Comparison of ENCODE assay signal across 16 cellular contexts in genomic region chr9:89154218-89154617, GRCh38. TPM values are rescaled to one million over a fixed set of nuclear protein-coding genes. Genes with fewer than 3 reads are reported as not detected.
A peak's percentile ranks its signal among the peaks of the same experiment; 100 is the strongest.
DNase-seq lines count a peak whose midpoint lies in the region; ATAC-seq, FAIRE-seq and TF ChIP-seq lines count a peak whose summit lies in the region.
"Had no signal": no experiment of that assay in that cellular context is flagged by ENCODE, and none has a peak within 500 bp of the region (broad histone marks: within the 10 kb centered on the region; RNA-seq: fewer than 3 reads in every experiment).

No MANE protein-coding gene starts in this region.

- peak; percentile 16 for DNase-seq in stimulated activated CD4-positive, alpha-beta T cell treated with anti-CD3 and anti-CD28 coated beads, Interleukin-2, amount 100 ng/mL, for 4 hours (ENCODE audit: low read depth)
- no peak for DNase-seq in stimulated activated CD4-positive, alpha-beta T cell treated with anti-CD3 and anti-CD28 coated beads, Interleukin-2, amount 100 ng/mL, for 24 hours
- no peak for DNase-seq in RWPE2 (ENCODE audit: low spot score)
- DNase-seq in endothelial cell of umbilical vein (ENCODE audit: low read depth, low spot score) = no peak
- DNase-seq in stimulated activated naive CD8-positive, alpha-beta T cell treated with anti-CD3 and anti-CD28 coated beads, Interleukin-15, amount 100 ng/mL, for 72 hours = no peak
- DNase-seq in anterior cingulate cortex (lab: John Stamatoyannopoulos, UW) = no peak
- DNase-seq in mucosa of gallbladder (ENCODE audit: low spot score) = no peak
- DNase-seq: activated B cell treated with CpG ODN at 0.5 μM for 24 hours, activated gamma-delta T cell treated with Interleukin-2 at 50 U/mL for 16 hours, NCI-H1930, NCI-H446, retina, SHP77 treated with DMSO at 0.1 percent for 48 hours, T-helper 17 cell had no signal

- H3K9ac ChIP-seq in endothelial cell of umbilical vein (replicated peaks; ENCODE audit: extremely low read depth, insufficient read depth, low read length) = peak overlapping the region; percentile 59

- peaks cover 22% of the 10 kb centered on the region for H3K4me1 Mint-ChIP-seq in stimulated activated naive CD8-positive, alpha-beta T cell treated with anti-CD3 and anti-CD28 coated beads, Interleukin-15, amount 100 ng/mL, for 72 hours
- H3K4me1 Mint-ChIP-seq: T-helper 17 cell had no signal

- peaks cover 65% of the 10 kb centered on the region for H3K27me3 Mint-ChIP-seq in stimulated activated naive CD8-positive, alpha-beta T cell treated with anti-CD3 and anti-CD28 coated beads, Interleukin-15, amount 100 ng/mL, for 72 hours

- H3K9me3 Mint-ChIP-seq in stimulated activated naive CD8-positive, alpha-beta T cell treated with anti-CD3 and anti-CD28 coated beads, Interleukin-15, amount 100 ng/mL, for 72 hours = no peaks in the 10 kb centered on the region

- CTCF ChIA-PET in endothelial cell of umbilical vein (lab: Charles Lee) = interaction anchor here (0.7 to 2.6 kb wide), 7 partner anchors 16 to 394 kb away, joined by 3 to 17 read pairs (median 4); partner anchors contain the start of gene SECISBP2

- no peak overlapping the region for H2AFZ ChIP-seq in endothelial cell of umbilical vein (ENCODE audit: low read depth, low read length)

- H3K9me1 ChIP-seq in endothelial cell of umbilical vein (replicated peaks; ENCODE audit: control insufficient read depth, extremely low read depth, insufficient read depth, low read length) = no peaks in the 10 kb centered on the region

- H3K4me2 ChIP-seq in endothelial cell of umbilical vein (ENCODE audit: insufficient read depth, low read length) = peak overlapping the region; percentile 77

- no peaks in the 10 kb centered on the region for H3K79me2 ChIP-seq in endothelial cell of umbilical vein (ENCODE audit: control insufficient read depth, insufficient read depth, low read length)

- peak overlapping the region; percentile 3 to 34 for H3K4me3 Mint-ChIP-seq in stimulated activated naive CD8-positive, alpha-beta T cell treated with anti-CD3 and anti-CD28 coated beads, Interleukin-15, amount 100 ng/mL, for 72 hours
- H3K4me3 Mint-ChIP-seq: activated B cell treated with CpG ODN at 0.5 μM for 24 hours had no signal

- no peak for TF ChIP-seq POLR2A in endothelial cell of umbilical vein (IDR thresholded peaks at IDR 0.05; ENCODE audit: low read depth, low read length)

- POLR2A ChIA-PET in endothelial cell of umbilical vein (lab: Charles Lee) = interaction anchor here (1.1 to 1.9 kb wide), 3 partner anchors 16 to 158 kb away, joined by 3 to 7 read pairs (median 6); no protein-coding TSS in a partner anchor

- H3K36me3 ChIP-seq in RWPE2 (ENCODE audit: low read depth) (no peaks in the 10 kb centered on the region), endothelial cell of umbilical vein (ENCODE audit: control insufficient read depth in 2 of 2, extremely low read depth in 1 of 2, insufficient read depth in 2 of 2, low read length in 2 of 2) (no peaks in the 10 kb centered on the region)

- H3K4me1 ChIP-seq in RWPE2 (ENCODE audit: insufficient read depth, poor library complexity, severe bottlenecking) (peaks cover 24% of the 10 kb centered on the region), endothelial cell of umbilical vein (ENCODE audit: control insufficient read depth, extremely low read depth, insufficient read depth, low read length) (peaks cover 24% of the 10 kb centered on the region)

- intact Hi-C loops in endothelial cell of umbilical vein (cut with micrococcal nuclease) = loop anchor here (1.0 to 10.0 kb wide), 4 partner anchors 26 to 1077 kb away; no protein-coding TSS in a partner anchor

- H4K20me1 ChIP-seq in endothelial cell of umbilical vein (replicated peaks; ENCODE audit: control insufficient read depth, extremely low read depth, insufficient read depth, low read length) = no peaks in the 10 kb centered on the region

- dilution Hi-C loops in endothelial cell of umbilical vein (cut with MboI; ENCODE audit: extremely low pct_ligation_motif_present, low sequenced_read_pairs) = no loop called here

- H3K27ac ChIP-seq in RWPE2 (ENCODE audit: poor library complexity, severe bottlenecking) (peak overlapping the region; percentile 94), endothelial cell of umbilical vein (ENCODE audit: insufficient read depth, low read depth, low read length) (peak overlapping the region; percentile 96)

- H3K27me3 ChIP-seq in RWPE2 (ENCODE audit: insufficient read depth, poor library complexity, severe bottlenecking) = no peaks in the 10 kb centered on the region
- H3K27me3 ChIP-seq in endothelial cell of umbilical vein (ENCODE audit: control insufficient read depth in 2 of 2, insufficient read depth in 2 of 2, low read length in 2 of 2) = no peaks in the 10 kb centered on the region

- no peak overlapping the region for H3K27ac Mint-ChIP-seq in stimulated activated naive CD8-positive, alpha-beta T cell treated with anti-CD3 and anti-CD28 coated beads, Interleukin-15, amount 100 ng/mL, for 72 hours
- H3K27ac Mint-ChIP-seq: activated B cell treated with CpG ODN at 0.5 μM for 24 hours, T-helper 17 cell had no signal

- no peak overlapping the region for H3K4me3 ChIP-seq in RWPE2 (ENCODE audit: severe bottlenecking)
- H3K4me3 ChIP-seq in endothelial cell of umbilical vein (replicated peaks in 1 of 3; ENCODE audit: insufficient read depth in 1 of 3, low read depth in 1 of 3, low read length in 3 of 3) = no peak overlapping the region
- H3K4me3 ChIP-seq: K562 had no signal

- ATAC-seq in RWPE2 (ENCODE audit: low read depth) (no peak), GM21576 (IDR thresholded peaks at IDR 0.05; ENCODE audit: unreplicated experiment) (no peak)
- peak; percentile 57 for ATAC-seq in stimulated activated naive CD8-positive, alpha-beta T cell treated with anti-CD3 and anti-CD28 coated beads, Interleukin-15, amount 100 ng/mL, for 72 hours
- ATAC-seq: K562 had no signal

- H3K9me3 ChIP-seq in RWPE2 (ENCODE audit: severe bottlenecking) = no peaks in the 10 kb centered on the region
- no peaks in the 10 kb centered on the region for H3K9me3 ChIP-seq in endothelial cell of umbilical vein (replicated peaks; ENCODE audit: control insufficient read depth, insufficient read depth, low read length)

- FAIRE-seq in endothelial cell of umbilical vein (lab: Jason Lieb, UNC) = no peak
- FAIRE-seq: K562 had no signal

- TSS peak; percentile 89 for BruUV-seq in endothelial cell of umbilical vein (replicated peaks; lab: Mats Ljungman, UMichigan)

- no peak for TF ChIP-seq CTCF in RWPE2 (IDR thresholded peaks at IDR 0.05; ENCODE audit: poor library complexity, severe bottlenecking)
- no peak for TF ChIP-seq CTCF in endothelial cell of umbilical vein (IDR thresholded peaks at IDR 0.05; ENCODE audit: extremely low read depth in 1 of 2, insufficient read depth in 1 of 2, low read depth in 1 of 2, low read length in 2 of 2)

TF ChIP-seq in endothelial cell of umbilical vein, 7 proteins besides CTCF, POLR2A, EP300 and RAD21:
- TF ChIP-seq MYC (IDR thresholded peaks at IDR 0.05; ENCODE audit: low read depth, low read length) (no peak), JUN (IDR thresholded peaks at IDR 0.05; ENCODE audit: borderline replicate concordance, insufficient read depth, insufficient read length, low read depth) (no peak), FOS (IDR thresholded peaks at IDR 0.05; ENCODE audit: borderline replicate concordance, insufficient read depth, low read length) (no peak)

RNA-seq across cellular contexts. Expression of gene SHC3, which starts 24.4 kb away (rescaled TPM):
- total RNA-seq in endothelial cell of umbilical vein (0.16 and 2.0 TPM in 2 replicates), mucosa of gallbladder (1.7 TPM)
- 1.0 and 1.1 TPM in 2 replicates for polyA plus RNA-seq in endothelial cell of umbilical vein
- 1.0 and 1.3 TPM in 2 replicates for polyA plus RNA-seq in endothelial cell of umbilical vein (2011; cell fraction: cytosol; rRNA removed)
- polyA plus RNA-seq in endothelial cell of umbilical vein (2011; cell fraction: nucleus; rRNA removed) = 1.8 and 2.1 TPM in 2 replicates
- 1.6 and 2.2 TPM in 2 replicates for polyA plus RNA-seq in endothelial cell of umbilical vein (2012)
- polyA minus RNA-seq in endothelial cell of umbilical vein = 1.8 and 2.6 TPM in 2 replicates
- polyA minus RNA-seq in endothelial cell of umbilical vein (2011; cell fraction: cytosol; rRNA and poly(A)+ RNA removed) = 0.51 TPM
- 1.2 TPM in 2 replicates for polyA minus RNA-seq in endothelial cell of umbilical vein (2011; cell fraction: nucleus; rRNA and poly(A)+ RNA removed)
- total RNA-seq: activated B cell treated with CpG ODN at 0.5 μM for 24 hours, K562, T-helper 17 cell had no signal
- polyA plus RNA-seq: K562 had no signal
